Comparison of ENCODE assay signal across 8 cellular contexts in genomic region chr12:93467351-93468007, GRCh38. TPM values are rescaled to one million over a fixed set of nuclear protein-coding genes. Genes with fewer than 3 reads are reported as not detected.
DNase-seq lines count a peak whose midpoint lies in the region; ATAC-seq and TF ChIP-seq lines count a peak whose summit lies in the region.

MRPL42 (plus strand) TSS chr12:93467514; CDS start chr12:93469286, 1,772 bp downstream.

- peak within 1 kb of the TSS; percentile 89 for H2AFZ ChIP-seq in PC-9

- CTCF ChIA-PET in PC-9 (lab: Charles Lee) = interaction anchor here (0.5 to 1.4 kb wide), 2 partner anchors 21 to 635 kb away, joined by 3 to 9 read pairs; no protein-coding TSS in a partner anchor

- H3K9me3 ChIP-seq in PC-9 (ENCODE audit: insufficient read depth, low read depth) (no peaks in the 10 kb centered on the region), esophagus (ENCODE audit: control insufficient read depth in 2 of 2, insufficient read depth in 1 of 2, low read depth in 1 of 2, low read length in 1 of 2) (no peaks in the 10 kb centered on the region), muscle layer of colon (ENCODE audit: low read length) (no peaks in the 10 kb centered on the region)

- H3K4me2 ChIP-seq in PC-9 = peak within 1 kb of the TSS; percentile 93

- H3K9ac ChIP-seq in muscle layer of colon (ENCODE audit: low read length) = peak within 1 kb of the TSS; percentile 57

- intact Hi-C loops in PC-9 (cut with micrococcal nuclease; ENCODE audit: unreplicated experiment) = loop anchor here (1.0 kb wide), 1 partner anchor 25 kb away; no protein-coding TSS in a partner anchor

- no peaks in the 10 kb centered on the region for H4K20me1 ChIP-seq in PC-9 (ENCODE audit: insufficient read depth)

- H3K36me3 ChIP-seq in PC-9 (ENCODE audit: low read depth) = peaks cover 14% of the 10 kb centered on the region; the same call in 1 of the 2 replicates
- no peaks in the 10 kb centered on the region for H3K36me3 ChIP-seq in esophagus (ENCODE audit: control insufficient read depth in 2 of 2, insufficient read depth in 2 of 2, low read length in 1 of 2)
- H3K36me3 ChIP-seq in muscle layer of colon (ENCODE audit: insufficient read depth, low read length) = no peaks in the 10 kb centered on the region

- DNase-seq in DMS53 treated with DMSO at 0.1 percent for 48 hours (lab: John Stamatoyannopoulos, UW; ENCODE audit: unreplicated experiment) (peak; percentile 93), PC-9 (peak; percentile 75 to 88)
- peak; percentile 98 for DNase-seq in activated T-cell treated with anti-CD3 and anti-CD28 coated beads, Interleukin-2, amount 50 U/mL, for 1 hour
- DNase-seq in stimulated activated CD8-positive, alpha-beta memory T cell treated with anti-CD3 and anti-CD28 coated beads, Interleukin-7, amount 100 ng/mL, for 24 hours (ENCODE audit: low read depth) = peak; percentile 89

- no peak for TF ChIP-seq EP300 in Ishikawa (IDR thresholded peaks at IDR 0.05; ENCODE audit: borderline replicate concordance)

- no peaks in the 10 kb centered on the region for H3F3A ChIP-seq in PC-9 (ENCODE audit: insufficient read depth, low read depth)

- no peak for TF ChIP-seq RAD21 in Ishikawa (IDR thresholded peaks at IDR 0.05; ENCODE audit: low read depth)

- TSS peak; percentile 76 for BruUV-seq in PC-9 (replicated peaks; lab: Mats Ljungman, UMichigan)

- 0 to 1% methylated on average over 36 of the region's 36 CpGs for WGBS in esophagus, 2 donors

- TF ChIP-seq CTCF in PC-9 (conservative IDR thresholded peaks at IDR 0.05) = peak; percentile 78

- H3K9me2 ChIP-seq in PC-9 (ENCODE audit: insufficient read depth) = no peaks in the 10 kb centered on the region

- H3K79me2 ChIP-seq in PC-9 (ENCODE audit: low read depth) = peaks cover 39% of the 10 kb centered on the region

- peak; percentile 90 for ATAC-seq in GM21576 (IDR thresholded peaks at IDR 0.05; ENCODE audit: unreplicated experiment)

- H3K27me3 ChIP-seq in PC-9 (ENCODE audit: insufficient read depth, low read depth) (no peaks in the 10 kb centered on the region), esophagus (ENCODE audit: control insufficient read depth in 1 of 2, insufficient read depth in 2 of 2, low read length in 2 of 2) (no peaks in the 10 kb centered on the region), muscle layer of colon (ENCODE audit: control insufficient read depth in 1 of 2, insufficient read depth in 2 of 2, low read length in 2 of 2) (no peaks in the 10 kb centered on the region)

- POLR2A ChIA-PET in PC-9 (lab: Charles Lee; ENCODE audit: unreplicated experiment) = interaction anchor here (0.6 kb wide), 1 partner anchor 588 kb away, joined by 3 read pairs; no protein-coding TSS in a partner anchor

- H3K27ac ChIP-seq in PC-9 (peak within 1 kb of the TSS; percentile 88), esophagus (ENCODE audit: low read depth in 2 of 2, low read length in 1 of 2) (peak within 1 kb of the TSS; percentile 89 to 93), muscle layer of colon (ENCODE audit: low read depth, low read length) (peak within 1 kb of the TSS; percentile 40)

- H3K4me1 ChIP-seq in PC-9 (replicated peaks; ENCODE audit: insufficient read depth) (peaks cover 20% of the 10 kb centered on the region; the same call in 1 of the 2 replicates), esophagus (ENCODE audit: control insufficient read depth in 2 of 2, insufficient read depth in 2 of 2, low read length in 1 of 2) (no peaks in the 10 kb centered on the region), muscle layer of colon (ENCODE audit: insufficient read depth, low read length) (peaks cover 10% of the 10 kb centered on the region)

- H3K4me3 ChIP-seq in PC-9 (peak within 1 kb of the TSS; percentile 87), esophagus (ENCODE audit: low read depth in 1 of 2, low read length in 2 of 2) (peak within 1 kb of the TSS; percentile 72 to 86), muscle layer of colon (ENCODE audit: low read depth in 1 of 2, low read length in 2 of 2) (peak within 1 kb of the TSS; percentile 63 to 97)

TF ChIP-seq in Ishikawa, 13 proteins besides CTCF, POLR2A, EP300 and RAD21:
- TF ChIP-seq TAF1 (IDR thresholded peaks at IDR 0.05; ENCODE audit: low read depth) = peak; percentile 97
- no peak for TF ChIP-seq FOXM1 (IDR thresholded peaks at IDR 0.05; ENCODE audit: borderline replicate concordance, low read depth)
- TF ChIP-seq EGR1 (IDR thresholded peaks at IDR 0.05) = no peak
- TF ChIP-seq, protein P1, sequence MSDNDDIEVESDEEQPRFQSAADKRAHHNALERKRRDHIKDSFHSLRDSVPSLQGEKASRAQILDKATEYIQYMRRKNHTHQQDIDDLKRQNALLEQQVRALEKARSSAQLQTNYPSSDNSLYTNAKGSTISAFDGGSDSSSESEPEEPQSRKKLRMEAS (IDR thresholded peaks at IDR 0.05) = peak; percentile 90
- TF ChIP-seq NFIC (IDR thresholded peaks at IDR 0.05) = no peak
- no peak for TF ChIP-seq CEBPB (IDR thresholded peaks at IDR 0.05)
- peak; percentile 96 for TF ChIP-seq YY1 (IDR thresholded peaks at IDR 0.05; ENCODE audit: low read depth)
- no peak for TF ChIP-seq TEAD4 (IDR thresholded peaks at IDR 0.05)
- no peak for TF ChIP-seq ZBTB7A (IDR thresholded peaks at IDR 0.05; ENCODE audit: low read depth)
- TF ChIP-seq CREB1 (IDR thresholded peaks at IDR 0.05; ENCODE audit: low read depth) = no peak
- TF ChIP-seq REST (IDR thresholded peaks at IDR 0.05; ENCODE audit: low read depth) = no peak
- peak; percentile 48 for TF ChIP-seq TCF12 (IDR thresholded peaks at IDR 0.05; ENCODE audit: low read depth)
- no peak for TF ChIP-seq USF1 (IDR thresholded peaks at IDR 0.05)

RNA-seq across cellular contexts. Expression of gene MRPL42, which starts in this region (rescaled TPM):
- total RNA-seq in PC-9 (2021) = 52.8 and 61.0 TPM in 2 replicates
- 10 to 100 TPM; 24.6 to 33.4 TPM for polyA plus RNA-seq in esophagus

Comparison
In these comparisons a context has a peak if more than half of its experiments do, and no peak if none do; other contexts are left out.
1. Peak in every context shown above with its lines: DNase-seq, ATAC-seq, H3K4me3 ChIP-seq and H3K27ac ChIP-seq.
2. H3K27ac ChIP-seq: peak in every context shown above with its lines; median percentile 91 in esophagus; 88 in PC-9; 40 in muscle layer of colon.